In the genomic region with DNA sequence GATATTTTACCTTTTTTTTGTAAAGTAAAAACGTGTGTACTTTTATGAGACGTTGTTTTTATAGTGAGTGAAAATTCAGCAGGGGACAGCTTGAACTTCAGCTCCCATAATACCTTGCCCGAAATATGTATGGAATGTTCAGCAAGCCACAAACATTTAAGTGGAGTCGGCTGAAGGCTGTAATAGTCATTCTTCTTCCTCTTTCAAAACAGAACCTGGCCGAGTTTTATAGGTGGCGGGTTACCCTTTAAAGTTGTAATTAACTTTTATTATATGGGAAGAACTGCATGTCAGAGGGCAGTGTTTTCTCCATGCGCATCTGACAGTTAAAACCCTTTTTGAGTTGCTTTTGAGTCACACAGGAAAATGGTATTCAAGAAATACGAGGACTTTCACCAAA, we compare ENCODE assay signal across 11 cellular contexts. TPM values are rescaled to one million over a fixed set of nuclear protein-coding genes. Genes with fewer than 3 reads are reported as not detected.
DNase-seq lines count a peak whose midpoint lies in the region; ATAC-seq and TF ChIP-seq lines count a peak whose summit lies in the region.
"Had no signal": no experiment of that assay in that cellular context is flagged by ENCODE, and none has a peak within 500 bp of the region (broad histone marks: within the 10 kb centered on the region; RNA-seq: fewer than 3 reads in every experiment).

No MANE protein-coding gene starts in this region.

- WGBS in thyroid gland, 2 donors: 34 to 36% methylated on average over 8 of the region's 8 CpGs
- 54 to 55% methylated on average over 8 of the region's 8 CpGs for WGBS in body of pancreas, 2 donors

- TF ChIP-seq POLR2A in thyroid gland (IDR thresholded peaks at IDR 0.05) (no peak), body of pancreas (IDR thresholded peaks at IDR 0.05) (no peak)

- intact Hi-C loops in thyroid gland (cut with DNase I): loop anchor here (10.0 kb wide), 1 partner anchor 67 kb away; no protein-coding TSS in a partner anchor
- intact Hi-C loops in body of pancreas (cut with DNase I): no loop called here

- H3K27me3 ChIP-seq in SJSA1 (replicated peaks) (no peaks in the 10 kb centered on the region), thyroid gland (no peaks in the 10 kb centered on the region), body of pancreas (no peaks in the 10 kb centered on the region)

- H3K9me3 ChIP-seq in SJSA1 (replicated peaks) (no peaks in the 10 kb centered on the region; the same call in 1 of the 2 replicates), thyroid gland (no peaks in the 10 kb centered on the region), body of pancreas (no peaks in the 10 kb centered on the region)

- H3K4me3 ChIP-seq in SJSA1 (no peak overlapping the region), thyroid gland (replicated peaks in 1 of 3) (no peak overlapping the region), body of pancreas (no peak overlapping the region)

- DNase-seq in SIG-M5 treated with dmso at 0.1 percent for 504 hours (lab: John Stamatoyannopoulos, UW; ENCODE audit: unreplicated experiment) (peak; percentile 42), SIG-M5 (lab: John Stamatoyannopoulos, UW) (no peak), SJSA1 (ENCODE audit: low read depth in 1 of 2, low spot score in 2 of 2) (peak; percentile 55 to 76), glomerular visceral epithelial cell (ENCODE audit: extremely low spot score) (peak; percentile 81), thyroid gland (no peak), body of pancreas (no peak)
- DNase-seq in stimulated activated CD4-positive, alpha-beta T cell treated with anti-CD3 and anti-CD28 coated beads, Interleukin-2, amount 100 ng/mL, for 24 hours: no peak
- DNase-seq in activated CD4-positive, CD25-positive, alpha-beta regulatory T cell (lab: John Stamatoyannopoulos, UW): no peak
- DNase-seq: activated CD4-positive, alpha-beta T cell treated with anti-CD3 and anti-CD28 coated beads for 1 hour; CD4-positive, CD25-positive, alpha-beta regulatory T cell; substantia nigra had no signal

- peaks cover 45% of the 10 kb centered on the region for H3K4me1 ChIP-seq in SJSA1 (replicated peaks)
- H3K4me1 ChIP-seq in thyroid gland: peaks cover 0 to 12% of the 10 kb centered on the region in 2 donors
- H3K4me1 ChIP-seq in body of pancreas: peaks cover 8% of the 10 kb centered on the region

- ATAC-seq in body of pancreas: no peak

- TF ChIP-seq CTCF in thyroid gland (IDR thresholded peaks at IDR 0.05) (no peak), body of pancreas (IDR thresholded peaks at IDR 0.05) (no peak)

- H3K36me3 ChIP-seq in SJSA1 (peaks cover 18% of the 10 kb centered on the region), thyroid gland (no peaks in the 10 kb centered on the region), body of pancreas (replicated peaks in 1 of 2; ENCODE audit: insufficient read depth in 1 of 2, low read depth in 2 of 2) (no peaks in the 10 kb centered on the region)

- H3K27ac ChIP-seq in SJSA1: peak overlapping the region; percentile 58
- peak overlapping the region; percentile 21 to 60 (median 41) for H3K27ac ChIP-seq in thyroid gland
- peak overlapping the region in 1 of 4 donors; percentile 34 for H3K27ac ChIP-seq in body of pancreas

RNA-seq across cellular contexts. Expression of a gene that starts 50.7 kb away (rescaled TPM):
- not detected in 2 replicates for total RNA-seq in SJSA1 (2014; rRNA removed; shearing (Covaris generic))
- total RNA-seq in thyroid gland (under 1 TPM in 1 of 4 donors, not detected in 3; 0.67 TPM), body of pancreas (1 to 10 TPM in 1 of 2 donors, not detected in 1; 2.6 TPM)
- total RNA-seq: CD4-positive, CD25-positive, alpha-beta regulatory T cell had no signal

Comparison
In these comparisons a context has a peak if more than half of its experiments do, and no peak if none do; other contexts are left out.
1. DNase-seq: peak in SIG-M5 treated with dmso at 0.1 percent for 504 hours (single experiment), SJSA1 (2 of 2) and glomerular visceral epithelial cell (single experiment); none in SIG-M5 (single experiment), thyroid gland (0 of 2), stimulated activated CD4-positive, alpha-beta T cell treated with anti-CD3 and anti-CD28 coated beads, Interleukin-2, amount 100 ng/mL, for 24 hours (0 of 2), activated CD4-positive, CD25-positive, alpha-beta regulatory T cell (0 of 4) and body of pancreas (0 of 4).